In the genomic region with DNA sequence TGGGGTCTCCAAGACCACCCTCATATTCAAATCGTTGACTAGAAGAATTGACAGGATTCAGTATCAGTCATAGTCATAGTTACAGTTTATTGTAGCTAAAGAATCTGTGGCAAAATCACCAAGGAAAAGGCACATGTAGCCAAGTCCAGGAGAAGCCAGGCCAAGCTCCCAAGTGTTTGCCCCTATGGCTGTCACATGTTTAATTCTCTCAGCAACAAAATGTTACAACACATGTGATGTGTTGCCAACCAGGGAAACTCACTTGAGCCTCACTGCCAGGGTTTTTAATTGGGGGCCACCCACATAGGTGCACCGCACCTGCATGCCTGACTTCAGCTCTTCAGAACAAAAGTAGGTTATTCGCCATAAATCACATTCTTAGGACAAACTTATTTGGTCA, we compare ENCODE assay signal across 30 cellular contexts.
"Had no signal": no experiment of that assay in that cellular context is flagged by ENCODE, and none has a peak within 500 bp of the region (broad histone marks: within the 10 kb centered on the region; RNA-seq: fewer than 3 reads in every experiment).

No MANE protein-coding gene starts in this region.

- H3K4me1 Mint-ChIP-seq: activated CD4-positive, alpha-beta memory T cell treated with anti-CD3 and anti-CD28 coated beads, Interleukin-2, amount 10 ng/mL, durations not matched to agents 7 days and 5 days; activated CD4-positive, alpha-beta T cell treated with anti-CD3 and anti-CD28 coated beads for 36 hours; activated CD4-positive, alpha-beta T cell treated with anti-CD3 and anti-CD28 coated beads, Interleukin-2, amount 10 ng/mL, durations not matched to agents 24 days and 14 days; activated T-helper 17 cell treated with anti-CD3 and anti-CD28 coated beads, Interleukin-2, amount 50 U/mL, for 72 hours; brain; endodermal cell had no signal

- H3K4me1 ChIP-seq: breast epithelium, colonic mucosa had no signal

- H3K4me3 ChIP-seq: breast epithelium, cardiac muscle cell, colonic mucosa, dorsolateral prefrontal cortex had no signal

- ATAC-seq: activated CD4-positive, alpha-beta T cell treated with anti-CD3 and anti-CD28 coated beads for 36 hours; activated T-helper 17 cell treated with anti-CD3 and anti-CD28 coated beads, Interleukin-2, amount 50 U/mL, for 72 hours; esophagus mucosa had no signal

- H3K36me3 ChIP-seq: breast epithelium, cardiac muscle cell, colonic mucosa had no signal

- DNase-seq: activated CD4-positive, alpha-beta memory T cell treated with anti-CD3 and anti-CD28 coated beads, Interleukin-2, amount 10 ng/mL, durations not matched to agents 7 days and 5 days; activated CD4-positive, alpha-beta T cell treated with anti-CD3 and anti-CD28 coated beads for 36 hours; activated CD4-positive, alpha-beta T cell treated with anti-CD3 and anti-CD28 coated beads, Interleukin-2, amount 10 ng/mL, durations not matched to agents 24 days and 14 days; activated CD4-positive, CD25-positive, alpha-beta regulatory T cell; activated CD4-positive, CD25-positive, alpha-beta regulatory T cell treated with anti-CD3 and anti-CD28 coated beads, Interleukin-2, amount 50 U/mL, for 72 hours; activated CD8-positive, alpha-beta memory T cell treated with anti-CD3 and anti-CD28 coated beads, Interleukin-2, amount 50 U/mL, for 48 hours; activated effector memory CD4-positive, alpha-beta T cell treated with Interleukin-2 at 50 U/mL for 16 hours; activated gamma-delta T cell treated with Interleukin-2 at 50 U/mL for 16 hours; activated naive CD4-positive, alpha-beta T cell treated with anti-CD3 and anti-CD28 coated beads, Interleukin-2, amount 50 U/mL, for 16 hours; activated naive CD4-positive, alpha-beta T cell treated with Interleukin-2 at 50 U/mL for 16 hours; activated T-cell treated with anti-CD3 and anti-CD28 coated beads for 4 hours; activated T-cell treated with anti-CD3 and anti-CD28 coated beads, Interleukin-2, amount 50 U/mL, for 24 hours; amniotic stem cell; anterior cingulate cortex; central memory CD4-positive, alpha-beta T cell; cerebellar nuclear complex; colonic mucosa; dorsolateral prefrontal cortex; effector memory CD4-positive, alpha-beta T cell; endodermal cell; foreskin melanocyte; head of caudate nucleus; T-helper 2 cell had no signal

- H3K9me3 ChIP-seq: colonic mucosa had no signal

- H3K36me3 Mint-ChIP-seq: activated naive CD8-positive, alpha-beta T cell; brain had no signal

- H3K27ac ChIP-seq: breast epithelium, cardiac muscle cell, colonic mucosa, dorsolateral prefrontal cortex had no signal

- H3K27me3 ChIP-seq: breast epithelium, cardiac muscle cell, colonic mucosa, dorsolateral prefrontal cortex had no signal

- H3K4me3 Mint-ChIP-seq: activated CD4-positive, alpha-beta memory T cell treated with anti-CD3 and anti-CD28 coated beads, Interleukin-2, amount 10 ng/mL, durations not matched to agents 7 days and 5 days; activated CD4-positive, alpha-beta T cell treated with anti-CD3 and anti-CD28 coated beads for 36 hours; activated CD4-positive, alpha-beta T cell treated with anti-CD3 and anti-CD28 coated beads, Interleukin-2, amount 10 ng/mL, durations not matched to agents 24 days and 14 days; activated naive CD8-positive, alpha-beta T cell; activated T-cell treated with anti-CD3 and anti-CD28 coated beads, Interleukin-2, amount 50 U/mL, for 24 hours; activated T-helper 17 cell treated with anti-CD3 and anti-CD28 coated beads, Interleukin-2, amount 50 U/mL, for 72 hours; brain; dendritic cell treated with granulocyte-macrophage colony-stimulating factor and Interleukin-4, amounts not matched to agents 40 ng/mL and 50 ng/mL, for 4 days; endodermal cell had no signal

- H3K27me3 Mint-ChIP-seq: activated CD4-positive, alpha-beta memory T cell treated with anti-CD3 and anti-CD28 coated beads, Interleukin-2, amount 10 ng/mL, durations not matched to agents 7 days and 5 days; activated CD4-positive, alpha-beta T cell treated with anti-CD3 and anti-CD28 coated beads, Interleukin-2, amount 10 ng/mL, durations not matched to agents 24 days and 14 days; brain; dendritic cell treated with granulocyte-macrophage colony-stimulating factor and Interleukin-4, amounts not matched to agents 40 ng/mL and 50 ng/mL, for 4 days had no signal
